In the genomic region with DNA sequence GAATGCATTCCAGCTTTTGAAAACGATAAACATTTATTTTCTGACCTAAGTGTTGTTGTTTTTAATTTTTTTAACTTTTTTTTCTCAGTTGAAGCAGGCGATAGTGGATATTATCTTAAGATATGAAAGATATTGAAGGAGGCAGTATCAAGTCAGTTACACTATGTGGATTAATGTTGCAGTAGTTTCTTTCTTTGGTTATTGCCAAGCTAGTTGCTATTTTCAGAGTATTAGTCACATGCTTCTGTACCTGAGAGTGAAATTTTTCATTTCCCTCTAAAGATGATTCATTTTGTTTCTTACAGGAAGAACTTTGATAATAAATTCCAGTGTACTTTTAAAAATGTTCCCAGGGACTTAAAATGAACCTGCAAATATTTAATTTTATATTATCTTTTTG, we compare ENCODE assay signal across 9 cellular contexts.
A peak's percentile ranks its signal among the peaks of the same experiment; 100 is the strongest.
DNase-seq lines count a peak whose midpoint lies in the region; ATAC-seq and TF ChIP-seq lines count a peak whose summit lies in the region.
"Had no signal": no experiment of that assay in that cellular context is flagged by ENCODE, and none has a peak within 500 bp of the region (broad histone marks: within the 10 kb centered on the region; RNA-seq: fewer than 3 reads in every experiment).

No MANE protein-coding gene starts in this region.

- H2BK120ac ChIP-seq in H9 (ENCODE audit: low read depth, low read length, poor library complexity, severe bottlenecking), result no peak overlapping the region

- H2BK20ac ChIP-seq in H9 (ENCODE audit: low read depth, low read length, poor library complexity, severe bottlenecking), result no peak overlapping the region

- peak; percentile 61 for ATAC-seq in GM19438 (IDR thresholded peaks at IDR 0.05; ENCODE audit: low read depth, unreplicated experiment)
- peak; percentile 72 for ATAC-seq in HG02973 (IDR thresholded peaks at IDR 0.05; ENCODE audit: unreplicated experiment)

- no peak overlapping the region for H3T11ph ChIP-seq in H9 (ENCODE audit: low read length)

- H3K27me3 ChIP-seq in skeletal muscle satellite cell (ENCODE audit: control insufficient read depth, insufficient read depth, low read length) (no peaks in the 10 kb centered on the region), H9 (ENCODE audit: insufficient read depth, low read length) (no peaks in the 10 kb centered on the region)

- H3K4me1 Mint-ChIP-seq in H9, result peaks cover 9 to 19% of the 10 kb centered on the region in 2 experiments

- no peak overlapping the region for H2BK5ac ChIP-seq in H9 (ENCODE audit: insufficient read length, low read length)

- H3K18ac ChIP-seq in H9 (ENCODE audit: insufficient read length, low read depth, low read length), result no peak overlapping the region

- H3K4me3 ChIP-seq in skeletal muscle satellite cell (ENCODE audit: low read length), result no peak overlapping the region

- no peak overlapping the region for H4K5ac ChIP-seq in H9 (ENCODE audit: insufficient read length, low read depth, low read length)

- H3K14ac ChIP-seq in H9 (ENCODE audit: insufficient read depth, low read length), result no peak overlapping the region

- TF ChIP-seq CTCF in H9 (conservative IDR thresholded peaks at IDR 0.05), result no peak

- H3K4me3 Mint-ChIP-seq in H9, result no peak overlapping the region
- H3K4me3 Mint-ChIP-seq: T-helper 1 cell treated with Interleukin-12 subunit alpha and Interleukin-12 subunit beta and Interleukin-4 antibody, amounts not matched to agents 30 μg/mL and 1 μg/mL, for 36 hours had no signal

- H3K79me1 ChIP-seq in H9 (ENCODE audit: insufficient read depth, low read depth, low read length, poor library complexity, severe bottlenecking), result no peaks in the 10 kb centered on the region

- H3K27me3 Mint-ChIP-seq in H9 (ENCODE audit: low read depth), result no peaks in the 10 kb centered on the region

- no peak overlapping the region for H3K56ac ChIP-seq in H9 (ENCODE audit: insufficient read length, low read depth, low read length)

- H2AK5ac ChIP-seq in H9 (ENCODE audit: insufficient read length, low read length), result no peak overlapping the region

- H2BK12ac ChIP-seq in H9 (ENCODE audit: insufficient read length, low read depth, low read length), result no peak overlapping the region

- no peaks in the 10 kb centered on the region for H3K36me3 ChIP-seq in skeletal muscle satellite cell (ENCODE audit: insufficient read depth, low read length)

- H3K23me2 ChIP-seq in H9 (ENCODE audit: insufficient read length, low read depth, low read length, poor library complexity, severe bottlenecking), result no peaks in the 10 kb centered on the region

- no peak overlapping the region for H3K4ac ChIP-seq in H9 (ENCODE audit: low read depth, low read length)

- no peak overlapping the region for H3K27ac ChIP-seq in H9 (ENCODE audit: insufficient read length, low read depth, low read length)

- H3K4me2 ChIP-seq in skeletal muscle satellite cell (ENCODE audit: low read length) (peak overlapping the region; percentile 39), H9 (ENCODE audit: insufficient read depth, insufficient read length, low read length) (no peak overlapping the region)

- H3K36me3 Mint-ChIP-seq in H9 (ENCODE audit: insufficient read depth in 1 of 3, low read depth in 3 of 3), result no peaks in the 10 kb centered on the region

- no peaks in the 10 kb centered on the region for H3K9me3 Mint-ChIP-seq in H9
- H3K9me3 Mint-ChIP-seq: T-helper 1 cell treated with Interleukin-12 subunit alpha and Interleukin-12 subunit beta and Interleukin-4 antibody, amounts not matched to agents 30 μg/mL and 1 μg/mL, for 36 hours had no signal

- H2BK15ac ChIP-seq in H9 (ENCODE audit: low read depth, low read length), result no peak overlapping the region

- H3K9me3 ChIP-seq in skeletal muscle satellite cell (replicated peaks; ENCODE audit: low read length) (no peaks in the 10 kb centered on the region), H9 (ENCODE audit: control insufficient read depth, low read depth, low read length) (no peaks in the 10 kb centered on the region)

- no peak overlapping the region for H2AFZ ChIP-seq in H9 (ENCODE audit: low read length)

- H4K91ac ChIP-seq in H9 (ENCODE audit: insufficient read length, low read depth, low read length), result no peak overlapping the region

- H3K9ac ChIP-seq in skeletal muscle satellite cell (ENCODE audit: low read depth, low read length) (no peak overlapping the region), H9 (ENCODE audit: extremely low read depth, insufficient read length, low read length) (no peak overlapping the region)

- no peaks in the 10 kb centered on the region for H3K79me2 ChIP-seq in H9 (ENCODE audit: insufficient read depth, low read length)

- H4K20me1 ChIP-seq in H9 (ENCODE audit: control insufficient read depth, insufficient read depth, insufficient read length), result no peaks in the 10 kb centered on the region

- no CpG with 5 or more reads among the region's 2 CpGs for WGBS in H9 (ENCODE audit: extremely low coverage, insufficient read length, low lambda C conversion rate)

- H3K23ac ChIP-seq in H9 (ENCODE audit: insufficient read length, low read depth, low read length), result no peak overlapping the region

- H3K4me1 ChIP-seq in skeletal muscle satellite cell (ENCODE audit: control insufficient read depth, insufficient read depth, low read length) (peaks cover 14% of the 10 kb centered on the region), H9 (ENCODE audit: insufficient read depth, low read length) (no peaks in the 10 kb centered on the region; the same call in 1 of the 2 replicates)

- peak; percentile 11 for DNase-seq in astrocyte of the hippocampus (ENCODE audit: low read depth, low spot score)
- no peak for DNase-seq in mucosa of gallbladder (ENCODE audit: low spot score)
- DNase-seq in activated CD4-positive, CD25-positive, alpha-beta regulatory T cell (lab: John Stamatoyannopoulos, UW), result no peak
- DNase-seq in H9, result no peak
- DNase-seq: NCI-H1417 treated with DMSO at 0.1 percent for 48 hours had no signal

- peak overlapping the region in 1 of 3 experiments; percentile 81; a peak in 1 of 7 replicates for H3K27ac Mint-ChIP-seq in H9
- H3K27ac Mint-ChIP-seq: T-helper 1 cell treated with Interleukin-12 subunit alpha and Interleukin-12 subunit beta and Interleukin-4 antibody, amounts not matched to agents 30 μg/mL and 1 μg/mL, for 36 hours had no signal

- H4K8ac ChIP-seq in H9 (replicated peaks; ENCODE audit: insufficient read length, low read depth, low read length), result no peak overlapping the region
